ENCODE assay signal across 16 cellular contexts in genomic region chr17:38796451-38796850, GRCh38. TPM values are rescaled to one million over a fixed set of nuclear protein-coding genes. Genes with fewer than 3 reads are reported as not detected.
DNase-seq lines count a peak whose midpoint lies in the region; ATAC-seq, FAIRE-seq and TF ChIP-seq lines count a peak whose summit lies in the region.
"Had no signal": no experiment of that assay in that cellular context is flagged by ENCODE, and none has a peak within 500 bp of the region (broad histone marks: within the 10 kb centered on the region; RNA-seq: fewer than 3 reads in every experiment).

No MANE protein-coding gene starts in this region.

- H3K36me3 Mint-ChIP-seq in H9 (ENCODE audit: insufficient read depth in 1 of 3, low read depth in 3 of 3): peaks cover 12 to 45% (median 29%) of the 10 kb centered on the region in 3 experiments

- no CpG with 5 or more reads among the region's 1 CpG for WGBS in H9 (ENCODE audit: extremely low coverage, insufficient read length, low lambda C conversion rate)
- 100% methylated on average over 1 of the region's 1 CpG for WGBS in GM12878 (ENCODE audit: insufficient coverage, insufficient replicate concordance, low lambda C conversion rate, missing lambda C conversion rate)

- H3K79me2 ChIP-seq in H9 (ENCODE audit: insufficient read depth, low read length) (peaks cover 26% of the 10 kb centered on the region; the same call in 1 of the 2 replicates), GM12878 (ENCODE audit: control insufficient read depth, insufficient read depth, low read length) (peaks cover 35% of the 10 kb centered on the region), osteoblast (ENCODE audit: insufficient read depth, low read length) (peaks cover 78% of the 10 kb centered on the region)

- H4K20me1 ChIP-seq in H9 (ENCODE audit: control insufficient read depth, insufficient read depth, insufficient read length) (no peaks in the 10 kb centered on the region), GM12878 (ENCODE audit: control insufficient read depth, insufficient read depth) (no peaks in the 10 kb centered on the region), osteoblast (ENCODE audit: insufficient read depth, low read length) (peaks cover 38% of the 10 kb centered on the region)

- no peak overlapping the region for H4K8ac ChIP-seq in H9 (replicated peaks; ENCODE audit: insufficient read length, low read depth, low read length)

- no peaks in the 10 kb centered on the region; the same call in 1 of the 2 replicates for H3K4me1 ChIP-seq in H9 (ENCODE audit: insufficient read depth, low read length)
- H3K4me1 ChIP-seq in GM12878 (ENCODE audit: control insufficient read depth, insufficient read depth, low read length): peaks cover 11% of the 10 kb centered on the region
- H3K4me1 ChIP-seq in osteoblast (ENCODE audit: insufficient read depth, low read length): peaks cover 20% of the 10 kb centered on the region

- ATAC-seq in GM12878: no peak
- ATAC-seq: activated CD8-positive, alpha-beta memory T cell treated with anti-CD3 and anti-CD28 coated beads, Interleukin-2, amount 10 ng/mL, durations not matched to agents 7 days and 5 days; CD8-positive, alpha-beta T cell; left lobe of liver had no signal

- H3K23me2 ChIP-seq in H9 (ENCODE audit: insufficient read length, low read depth, low read length, poor library complexity, severe bottlenecking): peaks cover 5% of the 10 kb centered on the region

- CTCF ChIA-PET in GM12878 (lab: Yijun Ruan, JAX): interaction anchor here (1.8 kb wide), 1 partner anchor 186 kb away, joined by 4 read pairs; no protein-coding TSS in a partner anchor

- SMC1A ChIA-PET in GM12878 (lab: Charles Lee; ENCODE audit: uncharacterized antibody, unreplicated experiment): no interaction called here

- no peak overlapping the region for H2BK12ac ChIP-seq in H9 (ENCODE audit: insufficient read length, low read depth, low read length)

- DNase-seq in H9 (no peak), GM12878 (ENCODE audit: low read depth, low spot score) (no peak), osteoblast (ENCODE audit: insufficient read length, low spot score, missing footprints) (no peak), SW480 (ENCODE audit: low spot score) (no peak), COLO829 (ENCODE audit: low spot score) (no peak), amygdala (lab: John Stamatoyannopoulos, UW) (no peak)
- DNase-seq: activated CD8-positive, alpha-beta memory T cell treated with anti-CD3 and anti-CD28 coated beads, Interleukin-2, amount 10 ng/mL, durations not matched to agents 7 days and 5 days; CD8-positive, alpha-beta T cell; NCI-H2081 treated with DMSO at 0.1 percent for 48 hours; NCI-H524 treated with DMSO at 0.1 percent for 48 hours; stimulated activated CD4-positive, alpha-beta T cell treated with anti-CD3 and anti-CD28 coated beads, Interleukin-1b, Interleukin-23, amount 100 ng/mL, for 48 hours had no signal

- TF ChIP-seq EP300 in GM12878 (IDR thresholded peaks at IDR 0.05; ENCODE audit: borderline replicate concordance in 1 of 2, control insufficient read depth in 1 of 2, low read depth in 2 of 2, low read length in 2 of 2): no peak

- no peak overlapping the region for H2AK5ac ChIP-seq in H9 (ENCODE audit: insufficient read length, low read length)

- no peak overlapping the region for H4K91ac ChIP-seq in H9 (ENCODE audit: insufficient read length, low read depth, low read length)

- H3K4me3 ChIP-seq in GM12878 (peak overlapping the region; percentile 18; the same call in 1 of the 2 replicates), osteoblast (ENCODE audit: insufficient read depth, low read length) (no peak overlapping the region)

- H4K5ac ChIP-seq in H9 (ENCODE audit: insufficient read length, low read depth, low read length): no peak overlapping the region

- no peak overlapping the region for H3K4me3 Mint-ChIP-seq in H9
- H3K4me3 Mint-ChIP-seq: activated CD8-positive, alpha-beta memory T cell treated with anti-CD3 and anti-CD28 coated beads, Interleukin-2, amount 10 ng/mL, durations not matched to agents 7 days and 5 days had no signal

- H3K9me3 ChIP-seq in H9 (ENCODE audit: control insufficient read depth, low read depth, low read length): no peaks in the 10 kb centered on the region
- H3K9me3 ChIP-seq in GM12878 (replicated peaks; ENCODE audit: control insufficient read depth, insufficient read depth, low read length): no peaks in the 10 kb centered on the region
- H3K9me3 ChIP-seq in osteoblast (ENCODE audit: low read depth, low read length): no peaks in the 10 kb centered on the region
- H3K9me3 ChIP-seq: suprapubic skin had no signal

- peaks cover 3% of the 10 kb centered on the region for H3K79me1 ChIP-seq in H9 (ENCODE audit: insufficient read depth, low read depth, low read length, poor library complexity, severe bottlenecking)

- H3K4me2 ChIP-seq in H9 (ENCODE audit: insufficient read depth, insufficient read length, low read length): peak overlapping the region; percentile 90
- H3K4me2 ChIP-seq in GM12878 (ENCODE audit: control insufficient read depth, insufficient read depth): peak overlapping the region; percentile 88; the same call in 1 of the 2 replicates
- H3K4me2 ChIP-seq in osteoblast (ENCODE audit: insufficient read depth, low read length): peak overlapping the region; percentile 93

- no peak overlapping the region for H3K18ac ChIP-seq in H9 (ENCODE audit: insufficient read length, low read depth, low read length)

- no peak overlapping the region for H2BK5ac ChIP-seq in H9 (ENCODE audit: insufficient read length, low read length)

- H3K27ac Mint-ChIP-seq in H9: peak overlapping the region in 1 of 3 experiments; percentile 6; a peak in 3 of 7 replicates
- H3K27ac Mint-ChIP-seq: activated CD8-positive, alpha-beta memory T cell treated with anti-CD3 and anti-CD28 coated beads, Interleukin-2, amount 10 ng/mL, durations not matched to agents 7 days and 5 days had no signal

- H3K9me3 Mint-ChIP-seq in H9: peaks cover 0 to 3% of the 10 kb centered on the region in 2 experiments; a peak in 1 of 5 replicates
- H3K9me3 Mint-ChIP-seq: CD8-positive, alpha-beta T cell had no signal

- TF ChIP-seq POLR2A in GM12878 (IDR thresholded peaks at IDR 0.05; ENCODE audit: low read depth, low read length): no peak

- H3K36me3 ChIP-seq in GM12878 (ENCODE audit: control insufficient read depth in 2 of 2, insufficient read depth in 2 of 2, low read length in 1 of 2): peaks cover 0 to 5% of the 10 kb centered on the region in 2 experiments; a peak in 2 of 4 replicates
- peaks cover 16% of the 10 kb centered on the region for H3K36me3 ChIP-seq in osteoblast (ENCODE audit: insufficient read depth, low read length)

- H2BK15ac ChIP-seq in H9 (ENCODE audit: low read depth, low read length): no peak overlapping the region

- H3K9ac ChIP-seq in H9 (ENCODE audit: extremely low read depth, insufficient read length, low read length): no peak overlapping the region
- no peak overlapping the region for H3K9ac ChIP-seq in GM12878 (ENCODE audit: control insufficient read depth, insufficient read depth, low read length)

- TF ChIP-seq RAD21 in GM12878 (IDR thresholded peaks at IDR 0.05; ENCODE audit: insufficient read depth, low read depth, low read length): no peak

- H2BK20ac ChIP-seq in H9 (ENCODE audit: low read depth, low read length, poor library complexity, severe bottlenecking): no peak overlapping the region

- H3T11ph ChIP-seq in H9 (ENCODE audit: low read length): no peak overlapping the region

- H3K27me3 ChIP-seq in H9 (ENCODE audit: insufficient read depth, low read length) (no peaks in the 10 kb centered on the region), GM12878 (replicated peaks in 1 of 2; ENCODE audit: control insufficient read depth in 2 of 2, insufficient read depth in 2 of 2, low read length in 1 of 2) (no peaks in the 10 kb centered on the region), osteoblast (ENCODE audit: insufficient read depth, low read length) (no peaks in the 10 kb centered on the region)
- H3K27me3 ChIP-seq: suprapubic skin had no signal

- H3K4me1 Mint-ChIP-seq in H9: peaks cover 25 to 28% of the 10 kb centered on the region in 2 experiments

- H3K27ac ChIP-seq in H9 (ENCODE audit: insufficient read length, low read depth, low read length) (no peak overlapping the region), GM12878 (ENCODE audit: control insufficient read depth, insufficient read depth) (no peak overlapping the region), osteoblast (ENCODE audit: low read depth, low read length) (peak overlapping the region; percentile 8)
- H3K27ac ChIP-seq: suprapubic skin had no signal

- POLR2A ChIA-PET in GM12878 (lab: Charles Lee): no interaction called here

- FAIRE-seq in GM12878 (lab: Jason Lieb, UNC): no peak
- FAIRE-seq: GM12892, H1, HTR-8/SVneo had no signal

- no peak overlapping the region for H3K4ac ChIP-seq in H9 (ENCODE audit: low read depth, low read length)

- BruUV-seq in GM12878 (replicated peaks; lab: Mats Ljungman, UMichigan): no TSS peak

- H3K14ac ChIP-seq in H9 (ENCODE audit: insufficient read depth, low read length): no peak overlapping the region

- H2AFZ ChIP-seq in H9 (ENCODE audit: low read length) (no peak overlapping the region), GM12878 (ENCODE audit: control insufficient read depth, low read depth, low read length) (no peak overlapping the region), osteoblast (ENCODE audit: low read length) (no peak overlapping the region)

- no peak overlapping the region for H3K56ac ChIP-seq in H9 (ENCODE audit: insufficient read length, low read depth, low read length)

- RAD21 ChIA-PET in GM12878 (lab: Charles Lee; ENCODE audit: unreplicated experiment): no interaction called here

- H2BK120ac ChIP-seq in H9 (ENCODE audit: low read depth, low read length, poor library complexity, severe bottlenecking): no peak overlapping the region

- no peak overlapping the region for H3K23ac ChIP-seq in H9 (ENCODE audit: insufficient read length, low read depth, low read length)

- H3K27me3 Mint-ChIP-seq in H9 (ENCODE audit: low read depth): no peaks in the 10 kb centered on the region; the same call in 1 of the 2 replicates
- H3K27me3 Mint-ChIP-seq: activated CD8-positive, alpha-beta memory T cell treated with anti-CD3 and anti-CD28 coated beads, Interleukin-2, amount 10 ng/mL, durations not matched to agents 7 days and 5 days had no signal

- TF ChIP-seq CTCF in H9 (conservative IDR thresholded peaks at IDR 0.05): no peak
- TF ChIP-seq CTCF in GM12878 (IDR thresholded peaks at IDR 0.05 in 2 of 3, conservative IDR thresholded peaks at IDR 0.05 in 1 of 3; ENCODE audit: control insufficient read depth in 2 of 3, extremely low read depth in 1 of 3, insufficient read depth in 1 of 3, low read depth in 3 of 3, low read length in 3 of 3): no peak
- TF ChIP-seq CTCF in osteoblast (IDR thresholded peaks at IDR 0.05; ENCODE audit: extremely low read depth, low read depth, low read length): no peak

- intact Hi-C loops in GM12878 (cut with micrococcal nuclease; ENCODE audit: unreplicated experiment): loop anchor here (5.0 kb wide), 1 partner anchor 356 kb away; the partner anchor contains the start of gene PLXDC1

- in situ Hi-C loops in GM12878 (cut with MboI): no loop called here

RNA-seq across cellular contexts. Expression of gene PIP4K2B, which starts 2.9 kb away (rescaled TPM):
- total RNA-seq in H9 (2021) (61.9 and 62.9 TPM in 2 replicates), GM12878 (2014; rRNA removed) (15.3 and 15.8 TPM in 2 replicates), GM12878 (2014; rRNA removed; fragmentation: Illumina TruSeq; extraction: Trizol) (18.1 and 22.0 TPM in 2 replicates), GM12878 (2021) (30.2 and 30.3 TPM in 2 replicates), osteoblast (48.1 and 65.4 TPM in 2 replicates)
- total RNA-seq in GM12878 (2013; cell fraction: nucleolus; rRNA removed): 16.4 and 17.1 TPM in 2 replicates
- 9.9 TPM for polyA plus RNA-seq in GM12878 (2011; ENCODE audit: low read depth)
- polyA plus RNA-seq in GM12878 (2011; rRNA removed) (16.7 and 22.4 TPM in 2 replicates), GM12878 (2014; fragmentation: Illumina TruSeq; extraction: Trizol) (24.8 and 26.6 TPM in 2 replicates), GM12878 (2014; fragmentation: Nextera tagmentation; extraction: Ambion mirVana) (1 to 10 TPM; 3.8 to 4.0 TPM), GM12878 (2014; rRNA removed) (21.1 and 24.5 TPM in 2 replicates), GM12878 (2016; fragmentation: Nextera tagmentation; extraction: Ambion mirVana) (1 to 10 TPM; 8.2 to 8.5 TPM)
- 21.2 and 23.6 TPM in 2 replicates for polyA plus RNA-seq in GM12878 (2011; cell fraction: cytosol; rRNA removed)
- polyA plus RNA-seq in GM12878 (2011; cell fraction: nucleus; rRNA removed): 31.4 and 35.1 TPM in 2 replicates
- polyA plus RNA-seq in GM12878 (2012): 13.5 and 17.1 TPM in 2 replicates
- polyA minus RNA-seq in GM12878 (2011; rRNA and poly(A)+ RNA removed): 48.0 and 58.2 TPM in 2 replicates
- polyA minus RNA-seq in GM12878 (2011; cell fraction: cytosol; rRNA and poly(A)+ RNA removed): 10.4 and 10.9 TPM in 2 replicates
- 6.0 and 7.9 TPM in 2 replicates for polyA minus RNA-seq in GM12878 (2011; cell fraction: nucleus; rRNA and poly(A)+ RNA removed)

RNA-seq across cellular contexts. Expression of gene CWC25, which starts 28.7 kb away (rescaled TPM):
- 15.4 and 15.9 TPM in 2 replicates for total RNA-seq in H9 (2021)
- 35.9 and 43.1 TPM in 2 replicates for total RNA-seq in GM12878 (2013; cell fraction: nucleolus; rRNA removed)
- total RNA-seq in GM12878 (2014; rRNA removed): 14.7 and 17.5 TPM in 2 replicates
- total RNA-seq in GM12878 (2014; rRNA removed; fragmentation: Illumina TruSeq; extraction: Trizol): 18.5 and 19.9 TPM in 2 replicates
- 15.9 and 17.1 TPM in 2 replicates for total RNA-seq in GM12878 (2021)
- 15.8 TPM for polyA plus RNA-seq in GM12878 (2011; ENCODE audit: low read depth)
- 29.6 and 30.7 TPM in 2 replicates for polyA plus RNA-seq in GM12878 (2011; rRNA removed)
- polyA plus RNA-seq in GM12878 (2011; cell fraction: cytosol; rRNA removed): 25.2 and 26.9 TPM in 2 replicates
- 82.1 and 92.2 TPM in 2 replicates for polyA plus RNA-seq in GM12878 (2011; cell fraction: nucleus; rRNA removed)
- polyA plus RNA-seq in GM12878 (2012): 20.4 and 24.4 TPM in 2 replicates
- polyA plus RNA-seq in GM12878 (2014; fragmentation: Illumina TruSeq; extraction: Trizol): 29.7 and 29.9 TPM in 2 replicates
- polyA plus RNA-seq in GM12878 (2014; fragmentation: Nextera tagmentation; extraction: Ambion mirVana): 10 to 100 TPM; 25.0 to 29.7 TPM
- 19.9 and 28.1 TPM in 2 replicates for polyA plus RNA-seq in GM12878 (2014; rRNA removed)
- 10 to 100 TPM; 15.4 to 20.9 TPM for polyA plus RNA-seq in GM12878 (2016; fragmentation: Nextera tagmentation; extraction: Ambion mirVana)
- polyA minus RNA-seq in GM12878 (2011; rRNA and poly(A)+ RNA removed): 14.0 and 14.2 TPM in 2 replicates
- 3.2 and 5.6 TPM in 2 replicates for polyA minus RNA-seq in GM12878 (2011; cell fraction: cytosol; rRNA and poly(A)+ RNA removed)
- polyA minus RNA-seq in GM12878 (2011; cell fraction: nucleus; rRNA and poly(A)+ RNA removed): 7.7 and 10.5 TPM in 2 replicates
- total RNA-seq in osteoblast: 10.3 and 10.9 TPM in 2 replicates

RNA-seq across cellular contexts. Expression of gene PSMB3, which starts 43.9 kb away (rescaled TPM):
- total RNA-seq in H9 (2021) (242 and 252 TPM in 2 replicates), GM12878 (2014; rRNA removed) (420 and 425 TPM in 2 replicates), GM12878 (2014; rRNA removed; fragmentation: Illumina TruSeq; extraction: Trizol) (331 and 348 TPM in 2 replicates), GM12878 (2021) (298 and 300 TPM in 2 replicates), osteoblast (235 and 267 TPM in 2 replicates)
- 29.4 and 31.3 TPM in 2 replicates for total RNA-seq in GM12878 (2013; cell fraction: nucleolus; rRNA removed)
- 132 TPM for polyA plus RNA-seq in GM12878 (2011; ENCODE audit: low read depth)
- polyA plus RNA-seq in GM12878 (2011; rRNA removed) (295 and 448 TPM in 2 replicates), GM12878 (2014; fragmentation: Illumina TruSeq; extraction: Trizol) (277 and 353 TPM in 2 replicates), GM12878 (2014; fragmentation: Nextera tagmentation; extraction: Ambion mirVana) (1,000 to 10,000 TPM; 1,622 to 2,130 TPM), GM12878 (2014; rRNA removed) (499 and 533 TPM in 2 replicates), GM12878 (2016; fragmentation: Nextera tagmentation; extraction: Ambion mirVana) (100 to 1,000 TPM; 612 to 643 TPM)
- 846 and 874 TPM in 2 replicates for polyA plus RNA-seq in GM12878 (2011; cell fraction: cytosol; rRNA removed)
- 298 and 385 TPM in 2 replicates for polyA plus RNA-seq in GM12878 (2011; cell fraction: nucleus; rRNA removed)
- polyA plus RNA-seq in GM12878 (2012): 170 and 184 TPM in 2 replicates
- polyA minus RNA-seq in GM12878 (2011; rRNA and poly(A)+ RNA removed): 289 and 473 TPM in 2 replicates
- 93.5 and 120 TPM in 2 replicates for polyA minus RNA-seq in GM12878 (2011; cell fraction: cytosol; rRNA and poly(A)+ RNA removed)
- polyA minus RNA-seq in GM12878 (2011; cell fraction: nucleus; rRNA and poly(A)+ RNA removed): 44.1 and 76.5 TPM in 2 replicates

RNA-seq across cellular contexts. Expression of gene PCGF2, which starts 48.3 kb away (rescaled TPM):
- 106 and 116 TPM in 2 replicates for total RNA-seq in H9 (2021)
- 12.2 and 12.6 TPM in 2 replicates for total RNA-seq in GM12878 (2013; cell fraction: nucleolus; rRNA removed)
- total RNA-seq in GM12878 (2014; rRNA removed): 3.7 and 4.5 TPM in 2 replicates
- 2.7 and 3.1 TPM in 2 replicates for total RNA-seq in GM12878 (2014; rRNA removed; fragmentation: Illumina TruSeq; extraction: Trizol)
- 35.6 and 40.4 TPM in 2 replicates for total RNA-seq in GM12878 (2021)
- polyA plus RNA-seq in GM12878 (2011; ENCODE audit: low read depth): 4.3 TPM
- polyA plus RNA-seq in GM12878 (2011; rRNA removed): 7.9 and 15.1 TPM in 2 replicates
- polyA plus RNA-seq in GM12878 (2011; cell fraction: cytosol; rRNA removed): 19.1 and 22.0 TPM in 2 replicates
- polyA plus RNA-seq in GM12878 (2011; cell fraction: nucleus; rRNA removed): 63.1 and 79.6 TPM in 2 replicates
- 12.7 TPM in 2 replicates for polyA plus RNA-seq in GM12878 (2012)
- 6.4 and 10.1 TPM in 2 replicates for polyA plus RNA-seq in GM12878 (2014; fragmentation: Illumina TruSeq; extraction: Trizol)
- polyA plus RNA-seq in GM12878 (2014; fragmentation: Nextera tagmentation; extraction: Ambion mirVana): 1 to 10 TPM; 3.1 to 9.8 TPM
- polyA plus RNA-seq in GM12878 (2014; rRNA removed): 14.2 and 15.5 TPM in 2 replicates
- polyA plus RNA-seq in GM12878 (2016; fragmentation: Nextera tagmentation; extraction: Ambion mirVana): 1 to 10 TPM; 3.0 to 4.1 TPM
- polyA minus RNA-seq in GM12878 (2011; rRNA and poly(A)+ RNA removed): 9.5 and 13.7 TPM in 2 replicates
- polyA minus RNA-seq in GM12878 (2011; cell fraction: cytosol; rRNA and poly(A)+ RNA removed): 16.6 and 20.1 TPM in 2 replicates
- polyA minus RNA-seq in GM12878 (2011; cell fraction: nucleus; rRNA and poly(A)+ RNA removed): 6.2 and 14.6 TPM in 2 replicates
- total RNA-seq in osteoblast: 3.3 and 5.0 TPM in 2 replicates
- total RNA-seq: CD8-positive, alpha-beta T cell had no signal

RNA-seq across cellular contexts. Expression of gene RPL23, which starts 57.1 kb away (rescaled TPM):
- total RNA-seq in H9 (2021) (2,040 and 2,084 TPM in 2 replicates), GM12878 (2014; rRNA removed) (2,317 and 2,414 TPM in 2 replicates), GM12878 (2014; rRNA removed; fragmentation: Illumina TruSeq; extraction: Trizol) (3,231 and 3,325 TPM in 2 replicates), GM12878 (2021) (2,200 and 2,256 TPM in 2 replicates), osteoblast (821 and 1,095 TPM in 2 replicates)
- total RNA-seq in GM12878 (2013; cell fraction: nucleolus; rRNA removed): 251 and 278 TPM in 2 replicates
- 15,073 TPM for polyA plus RNA-seq in GM12878 (2011; ENCODE audit: low read depth)
- polyA plus RNA-seq in GM12878 (2011; rRNA removed) (2,867 and 3,528 TPM in 2 replicates), GM12878 (2014; fragmentation: Illumina TruSeq; extraction: Trizol) (4,821 and 5,052 TPM in 2 replicates), GM12878 (2014; fragmentation: Nextera tagmentation; extraction: Ambion mirVana) (1,000 to 10,000 TPM; 3,319 to 3,754 TPM), GM12878 (2014; rRNA removed) (3,219 and 3,296 TPM in 2 replicates), GM12878 (2016; fragmentation: Nextera tagmentation; extraction: Ambion mirVana) (1,000 to 10,000 TPM; 2,341 to 2,536 TPM)
- 1,769 and 1,817 TPM in 2 replicates for polyA plus RNA-seq in GM12878 (2011; cell fraction: cytosol; rRNA removed)
- polyA plus RNA-seq in GM12878 (2011; cell fraction: nucleus; rRNA removed): 668 and 763 TPM in 2 replicates
- 4,332 and 4,612 TPM in 2 replicates for polyA plus RNA-seq in GM12878 (2012)
- 682 and 694 TPM in 2 replicates for polyA minus RNA-seq in GM12878 (2011; rRNA and poly(A)+ RNA removed)
- polyA minus RNA-seq in GM12878 (2011; cell fraction: cytosol; rRNA and poly(A)+ RNA removed): 326 and 362 TPM in 2 replicates
- polyA minus RNA-seq in GM12878 (2011; cell fraction: nucleus; rRNA and poly(A)+ RNA removed): 94.9 and 131 TPM in 2 replicates
